ENCODE assay signal across 11 cellular contexts in the genomic region with DNA sequence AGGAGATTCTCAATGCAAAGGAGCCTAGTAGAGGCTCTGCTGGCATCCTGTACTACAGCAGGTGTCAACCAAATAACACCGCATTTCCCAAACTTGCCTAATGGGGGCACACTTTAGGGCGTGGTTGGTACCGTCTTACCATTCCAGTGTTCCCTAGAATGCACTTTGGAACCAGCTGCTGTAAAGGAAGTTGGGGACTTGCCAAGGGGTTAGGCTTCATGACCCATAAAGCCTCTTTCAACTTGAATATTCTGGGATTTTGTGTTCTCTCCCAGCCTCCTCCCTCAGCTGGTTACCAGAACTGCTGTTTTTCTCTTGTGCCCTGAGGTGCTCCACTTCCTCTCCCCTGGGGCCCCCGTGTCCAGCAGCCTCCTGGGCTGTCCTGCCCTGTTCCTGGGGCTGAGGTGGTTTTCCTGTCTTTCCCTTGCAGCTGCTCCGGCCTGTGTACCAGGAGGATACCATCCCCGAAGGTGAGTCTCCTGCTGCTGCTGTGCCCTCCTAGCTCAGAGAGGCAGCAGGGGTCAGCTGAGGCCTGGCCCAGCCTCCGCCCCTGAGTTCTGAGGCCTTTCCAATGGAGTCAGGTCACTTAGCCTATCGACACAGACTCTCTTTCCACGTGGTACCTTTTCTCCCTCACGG. TPM values are rescaled to one million over a fixed set of nuclear protein-coding genes. Genes with fewer than 3 reads are reported as not detected.
A peak's percentile ranks its signal among the peaks of the same experiment; 100 is the strongest.
DNase-seq lines count a peak whose midpoint lies in the region; ATAC-seq and TF ChIP-seq lines count a peak whose summit lies in the region.
"Had no signal": no experiment of that assay in that cellular context is flagged by ENCODE, and none has a peak within 500 bp of the region (broad histone marks: within the 10 kb centered on the region; RNA-seq: fewer than 3 reads in every experiment).

No MANE protein-coding gene starts in this region.

- H3K4me3 Mint-ChIP-seq in chondrocyte (ENCODE audit: unreplicated experiment): no peak overlapping the region
- no peak overlapping the region for H3K4me3 Mint-ChIP-seq in activated T-cell treated with anti-CD3 and anti-CD28 coated beads, Interleukin-2, amount 50 U/mL, for 4 hours

- H3K9me3 Mint-ChIP-seq in chondrocyte (ENCODE audit: low read depth): no peaks in the 10 kb centered on the region
- no peaks in the 10 kb centered on the region for H3K9me3 Mint-ChIP-seq in activated T-cell treated with anti-CD3 and anti-CD28 coated beads, Interleukin-2, amount 50 U/mL, for 4 hours

- no peaks in the 10 kb centered on the region for H3K27me3 Mint-ChIP-seq in chondrocyte (ENCODE audit: low read depth)
- no peaks in the 10 kb centered on the region for H3K27me3 Mint-ChIP-seq in activated T-cell treated with anti-CD3 and anti-CD28 coated beads, Interleukin-2, amount 50 U/mL, for 4 hours (ENCODE audit: low read depth)

- no peaks in the 10 kb centered on the region for H3K36me3 Mint-ChIP-seq in chondrocyte (ENCODE audit: low read depth)
- H3K36me3 Mint-ChIP-seq in activated T-cell treated with anti-CD3 and anti-CD28 coated beads, Interleukin-2, amount 50 U/mL, for 4 hours (ENCODE audit: insufficient read depth): no peaks in the 10 kb centered on the region

- peak; percentile 45 for TF ChIP-seq CTCF in chondrocyte (IDR thresholded peaks at IDR 0.05)

- H3K4me1 Mint-ChIP-seq in chondrocyte (ENCODE audit: low read depth): peaks cover 40% of the 10 kb centered on the region
- peaks cover 32% of the 10 kb centered on the region for H3K4me1 Mint-ChIP-seq in activated T-cell treated with anti-CD3 and anti-CD28 coated beads, Interleukin-2, amount 50 U/mL, for 4 hours (ENCODE audit: low read depth)

- H3K27ac Mint-ChIP-seq in chondrocyte (ENCODE audit: unreplicated experiment): no peak overlapping the region

- DNase-seq in DMS 273 (lab: John Stamatoyannopoulos, UW; ENCODE audit: unreplicated experiment): peak; percentile 71
- DNase-seq in DMS 273 treated with DMSO at 0.1 percent for 48 hours (lab: John Stamatoyannopoulos, UW): no peak
- peak; percentile 47 for DNase-seq in HuH-7 (ENCODE audit: low spot score)
- no peak for DNase-seq in chondrocyte (ENCODE audit: low spot score)
- DNase-seq in myocyte (ENCODE audit: low read depth): peak; percentile 74
- DNase-seq in activated T-cell treated with anti-CD3 and anti-CD28 coated beads, Interleukin-2, amount 50 U/mL, for 4 hours: no peak
- DNase-seq in KG1 (lab: John Stamatoyannopoulos, UW): no peak
- DNase-seq: NCI-H187 treated with DMSO at 0.1 percent for 48 hours, T-helper 9 cell, testis had no signal

- no peak for ATAC-seq in GM18517 (IDR thresholded peaks at IDR 0.05; ENCODE audit: unreplicated experiment)
- no peak for ATAC-seq in activated T-cell treated with anti-CD3 and anti-CD28 coated beads, Interleukin-2, amount 50 U/mL, for 4 hours

RNA-seq across cellular contexts. Expression of a gene that starts 44.7 kb away (rescaled TPM):
- total RNA-seq in chondrocyte: 33.8 to 58.2 TPM (median 55.2 TPM) in 3 replicates
- 70.9 and 110 TPM in 2 replicates for total RNA-seq in myocyte
- polyA plus RNA-seq in myocyte (2012): 57.5 TPM
- total RNA-seq in activated T-cell treated with anti-CD3 and anti-CD28 coated beads, Interleukin-2, amount 50 U/mL, for 4 hours: 10 to 100 TPM; 51.4 to 65.9 (median 63.5) TPM

Comparison
In these comparisons a context has a peak if more than half of its experiments do, and no peak if none do; other contexts are left out.
1. DNase-seq: peak in DMS 273 (single experiment), HuH-7 (single experiment) and myocyte (single experiment); none in DMS 273 treated with DMSO at 0.1 percent for 48 hours (single experiment), chondrocyte (single experiment), activated T-cell treated with anti-CD3 and anti-CD28 coated beads, Interleukin-2, amount 50 U/mL, for 4 hours (single experiment) and KG1 (single experiment).